1 cellular context compared by ENCODE assay signal in genomic region chr11:65459552-65459951, GRCh38.
TF ChIP-seq lines count a peak whose summit lies in the region.

No MANE protein-coding gene starts in this region.

TF ChIP-seq in GM23338, 12 proteins besides CTCF, POLR2A, EP300 and RAD21 (continued from another document):
- peak; percentile 54; the same call in 1 of the 2 replicates for TF ChIP-seq ETS1 (IDR thresholded peaks at IDR 0.05)
